Comparison of ENCODE assay signal across 8 cellular contexts in genomic region chr11:108199446-108200321, GRCh38. TPM values are rescaled to one million over a fixed set of nuclear protein-coding genes. Genes with fewer than 3 reads are reported as not detected.
A peak's percentile ranks its signal among the peaks of the same experiment; 100 is the strongest.
DNase-seq lines count a peak whose midpoint lies in the region; ATAC-seq lines count a peak whose summit lies in the region.

No MANE protein-coding gene starts in this region.

- H3K4me1 Mint-ChIP-seq in activated CD4-positive, alpha-beta memory T cell treated with anti-CD3 and anti-CD28 coated beads, Interleukin-2, amount 10 ng/mL, durations not matched to agents 7 days and 5 days: peaks cover 49% of the 10 kb centered on the region
- peaks cover 58% of the 10 kb centered on the region for H3K4me1 Mint-ChIP-seq in stimulated activated effector memory CD8-positive, alpha-beta T cell treated with anti-CD3 and anti-CD28 coated beads, Interleukin-12 subunit alpha, Interleukin-12 subunit beta, amount 100 ng/mL, for 72 hours

- peak overlapping the region; percentile 65 for H3K27ac Mint-ChIP-seq in activated CD4-positive, alpha-beta memory T cell treated with anti-CD3 and anti-CD28 coated beads, Interleukin-2, amount 10 ng/mL, durations not matched to agents 7 days and 5 days
- peak overlapping the region; percentile 46 for H3K27ac Mint-ChIP-seq in stimulated activated effector memory CD8-positive, alpha-beta T cell treated with anti-CD3 and anti-CD28 coated beads, Interleukin-12 subunit alpha, Interleukin-12 subunit beta, amount 100 ng/mL, for 72 hours

- no peaks in the 10 kb centered on the region for H3K27me3 ChIP-seq in iPS-15b (ENCODE audit: control insufficient read depth, insufficient read depth, low read length)

- no peaks in the 10 kb centered on the region for H3K27me3 Mint-ChIP-seq in activated CD4-positive, alpha-beta memory T cell treated with anti-CD3 and anti-CD28 coated beads, Interleukin-2, amount 10 ng/mL, durations not matched to agents 7 days and 5 days

- H3K9me3 Mint-ChIP-seq in activated CD4-positive, alpha-beta memory T cell treated with anti-CD3 and anti-CD28 coated beads, Interleukin-2, amount 10 ng/mL, durations not matched to agents 7 days and 5 days: peaks cover 7% of the 10 kb centered on the region
- no peaks in the 10 kb centered on the region for H3K9me3 Mint-ChIP-seq in stimulated activated effector memory CD8-positive, alpha-beta T cell treated with anti-CD3 and anti-CD28 coated beads, Interleukin-12 subunit alpha, Interleukin-12 subunit beta, amount 100 ng/mL, for 72 hours

- peaks cover 14% of the 10 kb centered on the region for H3K4me1 ChIP-seq in iPS-15b (ENCODE audit: control insufficient read depth, insufficient read depth, low read length)

- peaks cover 14% of the 10 kb centered on the region for H3K36me3 ChIP-seq in iPS-15b (ENCODE audit: control insufficient read depth, insufficient read depth, low read length)

- H3K4me3 Mint-ChIP-seq in activated CD4-positive, alpha-beta memory T cell treated with anti-CD3 and anti-CD28 coated beads, Interleukin-2, amount 10 ng/mL, durations not matched to agents 7 days and 5 days: no peak overlapping the region
- peak overlapping the region; percentile 11 for H3K4me3 Mint-ChIP-seq in stimulated activated effector memory CD8-positive, alpha-beta T cell treated with anti-CD3 and anti-CD28 coated beads, Interleukin-12 subunit alpha, Interleukin-12 subunit beta, amount 100 ng/mL, for 72 hours

- peak overlapping the region; percentile 14 for H3K9ac ChIP-seq in iPS-15b (ENCODE audit: low read depth, low read length)

- CTCF ChIA-PET in activated CD4-positive, alpha-beta memory T cell treated with anti-CD3 and anti-CD28 coated beads, Interleukin-2, amount 10 ng/mL, durations not matched to agents 7 days and 5 days (lab: Charles Lee): no interaction called here

- POLR2A ChIA-PET in activated CD4-positive, alpha-beta memory T cell treated with anti-CD3 and anti-CD28 coated beads, Interleukin-2, amount 10 ng/mL, durations not matched to agents 7 days and 5 days (lab: Charles Lee): interaction anchor here (0.8 to 2.6 kb wide), 4 partner anchors 8 to 37 kb away, joined by 3 to 9 read pairs (median 6); partner anchors contain the start of genes ATM and NPAT

- no peak overlapping the region for H3K4me3 ChIP-seq in iPS-15b (ENCODE audit: low read depth, low read length)

- peaks cover 74% of the 10 kb centered on the region for H3K36me3 Mint-ChIP-seq in activated CD4-positive, alpha-beta memory T cell treated with anti-CD3 and anti-CD28 coated beads, Interleukin-2, amount 10 ng/mL, durations not matched to agents 7 days and 5 days (ENCODE audit: low read depth)
- H3K36me3 Mint-ChIP-seq in stimulated activated effector memory CD8-positive, alpha-beta T cell treated with anti-CD3 and anti-CD28 coated beads, Interleukin-12 subunit alpha, Interleukin-12 subunit beta, amount 100 ng/mL, for 72 hours: peaks cover 73% of the 10 kb centered on the region

- DNase-seq in AG08395 (ENCODE audit: low spot score) (peak; percentile 15), NCI-H187 treated with DMSO at 0.1 percent for 48 hours (lab: John Stamatoyannopoulos, UW) (no peak), SW 1271 (lab: John Stamatoyannopoulos, UW) (no peak)
- peak; percentile 41 for DNase-seq in activated CD4-positive, alpha-beta memory T cell treated with anti-CD3 and anti-CD28 coated beads, Interleukin-2, amount 10 ng/mL, durations not matched to agents 7 days and 5 days
- DNase-seq in stimulated activated effector memory CD8-positive, alpha-beta T cell treated with anti-CD3 and anti-CD28 coated beads, Interleukin-12 subunit alpha, Interleukin-12 subunit beta, amount 100 ng/mL, for 72 hours (ENCODE audit: low spot score in 2 of 2): peak in 1 of 2 donors; percentile 66

- peak; percentile 69 for ATAC-seq in GM19328 (IDR thresholded peaks at IDR 0.05; ENCODE audit: unreplicated experiment)
- ATAC-seq in HG03354 (IDR thresholded peaks at IDR 0.05; ENCODE audit: poor library complexity, severe bottlenecking, unreplicated experiment): peak; percentile 69
- ATAC-seq in stimulated activated effector memory CD8-positive, alpha-beta T cell treated with anti-CD3 and anti-CD28 coated beads, Interleukin-12 subunit alpha, Interleukin-12 subunit beta, amount 100 ng/mL, for 72 hours: peak; percentile 90

- H3K9me3 ChIP-seq in iPS-15b (ENCODE audit: control insufficient read depth, insufficient read depth, low read length): no peaks in the 10 kb centered on the region

RNA-seq across cellular contexts. Expression of gene NPAT, which starts 22.8 kb away (rescaled TPM):
- 10 to 100 TPM; 36.1 to 40.9 TPM for total RNA-seq in activated CD4-positive, alpha-beta memory T cell treated with anti-CD3 and anti-CD28 coated beads, Interleukin-2, amount 10 ng/mL, durations not matched to agents 7 days and 5 days

RNA-seq across cellular contexts. Expression of gene ATM, which starts 23.2 kb away (rescaled TPM):
- 100 to 1,000 TPM; 130 to 144 TPM for total RNA-seq in activated CD4-positive, alpha-beta memory T cell treated with anti-CD3 and anti-CD28 coated beads, Interleukin-2, amount 10 ng/mL, durations not matched to agents 7 days and 5 days

Comparison
In these comparisons a context has a peak if more than half of its experiments do, and no peak if none do; other contexts are left out.
1. DNase-seq: peak in AG08395 (single experiment) and activated CD4-positive, alpha-beta memory T cell treated with anti-CD3 and anti-CD28 coated beads, Interleukin-2, amount 10 ng/mL, durations not matched to agents 7 days and 5 days (single experiment); none in NCI-H187 treated with DMSO at 0.1 percent for 48 hours (single experiment) and SW 1271 (0 of 2).
2. Peak in every context shown above with its lines, with median percentiles within 50 percentile points of each other: ATAC-seq.